Comparison of ENCODE assay signal across 21 cellular contexts in genomic region chr11:62888406-62888805, GRCh38. TPM values are rescaled to one million over a fixed set of nuclear protein-coding genes. Genes with fewer than 3 reads are reported as not detected.
DNase-seq lines count a peak whose midpoint lies in the region; ATAC-seq and TF ChIP-seq lines count a peak whose summit lies in the region.
"Had no signal": no experiment of that assay in that cellular context is flagged by ENCODE, and none has a peak within 500 bp of the region (broad histone marks: within the 10 kb centered on the region; RNA-seq: fewer than 3 reads in every experiment).

No MANE protein-coding gene starts in this region.

- H3K79me2 ChIP-seq in MM.1S (ENCODE audit: low read length), result peaks cover 36% of the 10 kb centered on the region

- H3K36me3 ChIP-seq in MM.1S (replicated peaks; ENCODE audit: insufficient read depth, low read length), result peaks cover 38% of the 10 kb centered on the region

- H3K4me2 ChIP-seq in MM.1S (ENCODE audit: low read depth, low read length), result no peak overlapping the region

- peaks cover 25% of the 10 kb centered on the region for H4K20me1 ChIP-seq in MM.1S (ENCODE audit: insufficient read depth, low read length)

- H3K9me3 Mint-ChIP-seq in activated naive CD4-positive, alpha-beta T cell treated with anti-CD3 and anti-CD28 coated beads, Interleukin-2, amount 50 U/mL, for 24 hours, result no peaks in the 10 kb centered on the region
- H3K9me3 Mint-ChIP-seq in central memory CD8-positive, alpha-beta T cell, result no peaks in the 10 kb centered on the region
- H3K9me3 Mint-ChIP-seq in stimulated activated effector memory CD8-positive, alpha-beta T cell treated with anti-CD3 and anti-CD28 coated beads, Interleukin-12 subunit alpha, Interleukin-12 subunit beta, amount 100 ng/mL, for 72 hours, result no peaks in the 10 kb centered on the region

- no peak for ATAC-seq in central memory CD8-positive, alpha-beta T cell (replicated peaks; ENCODE audit: extremely low read depth, poor library complexity, severe bottlenecking)
- ATAC-seq in stimulated activated effector memory CD8-positive, alpha-beta T cell treated with anti-CD3 and anti-CD28 coated beads, Interleukin-12 subunit alpha, Interleukin-12 subunit beta, amount 100 ng/mL, for 72 hours, result no peak
- ATAC-seq in SK-N-SH treated with all-trans-retinoic acid at 6 μM for 48 hours, result no peak
- ATAC-seq: body of pancreas, left lobe of liver, PC-3 had no signal

- H3K9me3 ChIP-seq in MM.1S (replicated peaks; ENCODE audit: insufficient read depth, low read length), result no peaks in the 10 kb centered on the region
- H3K9me3 ChIP-seq: body of pancreas, colonic mucosa, neutrophil, spleen had no signal

- H3K4me1 Mint-ChIP-seq in activated naive CD4-positive, alpha-beta T cell treated with anti-CD3 and anti-CD28 coated beads, Interleukin-2, amount 50 U/mL, for 24 hours, result peaks cover 50% of the 10 kb centered on the region
- H3K4me1 Mint-ChIP-seq in central memory CD8-positive, alpha-beta T cell, result peaks cover 20% of the 10 kb centered on the region
- peaks cover 56% of the 10 kb centered on the region for H3K4me1 Mint-ChIP-seq in stimulated activated effector memory CD8-positive, alpha-beta T cell treated with anti-CD3 and anti-CD28 coated beads, Interleukin-12 subunit alpha, Interleukin-12 subunit beta, amount 100 ng/mL, for 72 hours

- peaks cover 32% of the 10 kb centered on the region for H3K36me3 Mint-ChIP-seq in activated naive CD4-positive, alpha-beta T cell treated with anti-CD3 and anti-CD28 coated beads, Interleukin-2, amount 50 U/mL, for 24 hours
- H3K36me3 Mint-ChIP-seq in central memory CD8-positive, alpha-beta T cell (ENCODE audit: insufficient read depth), result peaks cover 55% of the 10 kb centered on the region
- peaks cover 79% of the 10 kb centered on the region for H3K36me3 Mint-ChIP-seq in stimulated activated effector memory CD8-positive, alpha-beta T cell treated with anti-CD3 and anti-CD28 coated beads, Interleukin-12 subunit alpha, Interleukin-12 subunit beta, amount 100 ng/mL, for 72 hours

- H3K9ac ChIP-seq in MM.1S (ENCODE audit: low read length), result no peak overlapping the region

- H3F3A ChIP-seq in MM.1S (ENCODE audit: insufficient read depth, low read length), result peaks cover 53% of the 10 kb centered on the region

- H3K4me3 Mint-ChIP-seq in activated naive CD4-positive, alpha-beta T cell treated with anti-CD3 and anti-CD28 coated beads, Interleukin-2, amount 50 U/mL, for 24 hours, result no peak overlapping the region
- no peak overlapping the region for H3K4me3 Mint-ChIP-seq in central memory CD8-positive, alpha-beta T cell
- no peak overlapping the region for H3K4me3 Mint-ChIP-seq in stimulated activated effector memory CD8-positive, alpha-beta T cell treated with anti-CD3 and anti-CD28 coated beads, Interleukin-12 subunit alpha, Interleukin-12 subunit beta, amount 100 ng/mL, for 72 hours

- H2AFZ ChIP-seq in MM.1S (ENCODE audit: low read length), result no peak overlapping the region

- no peaks in the 10 kb centered on the region for H3K27me3 Mint-ChIP-seq in activated naive CD4-positive, alpha-beta T cell treated with anti-CD3 and anti-CD28 coated beads, Interleukin-2, amount 50 U/mL, for 24 hours
- H3K27me3 Mint-ChIP-seq in central memory CD8-positive, alpha-beta T cell, result no peaks in the 10 kb centered on the region

- no peak overlapping the region for H3K4me3 ChIP-seq in MM.1S (ENCODE audit: low read length)
- H3K4me3 ChIP-seq: body of pancreas, colonic mucosa, spleen had no signal

- peak overlapping the region; percentile 53 for H3K27ac Mint-ChIP-seq in activated naive CD4-positive, alpha-beta T cell treated with anti-CD3 and anti-CD28 coated beads, Interleukin-2, amount 50 U/mL, for 24 hours
- peak overlapping the region; percentile 42 for H3K27ac Mint-ChIP-seq in central memory CD8-positive, alpha-beta T cell (ENCODE audit: low read depth)
- peak overlapping the region; percentile 87 for H3K27ac Mint-ChIP-seq in stimulated activated effector memory CD8-positive, alpha-beta T cell treated with anti-CD3 and anti-CD28 coated beads, Interleukin-12 subunit alpha, Interleukin-12 subunit beta, amount 100 ng/mL, for 72 hours

- no peak for TF ChIP-seq CTCF in MM.1S (IDR thresholded peaks at IDR 0.05; ENCODE audit: low read length)

- H3K4me1 ChIP-seq in MM.1S (ENCODE audit: low read length), result peaks cover 8% of the 10 kb centered on the region
- H3K4me1 ChIP-seq: colonic mucosa had no signal

- no peak for DNase-seq in activated naive CD4-positive, alpha-beta T cell treated with Interleukin-2 at 50 U/mL for 16 hours
- no peak for DNase-seq in central memory CD8-positive, alpha-beta T cell (ENCODE audit: low spot score in 2 of 2)
- no peak for DNase-seq in stimulated activated effector memory CD8-positive, alpha-beta T cell treated with anti-CD3 and anti-CD28 coated beads, Interleukin-12 subunit alpha, Interleukin-12 subunit beta, amount 100 ng/mL, for 72 hours (ENCODE audit: low spot score in 2 of 2)
- no peak for DNase-seq in activated CD4-positive, alpha-beta T cell treated with anti-CD3 and anti-CD28 coated beads for 48 hours
- DNase-seq in MM.1S, result no peak
- DNase-seq: activated CD4-positive, alpha-beta T cell treated with anti-CD3 and anti-CD28 coated beads, Interleukin-2, amount 50 U/mL, for 4 hours; activated naive CD4-positive, alpha-beta T cell treated with anti-CD3 and anti-CD28 coated beads, Interleukin-2, amount 50 U/mL, for 16 hours; body of pancreas; C1 segment of cervical spinal cord; colonic mucosa; NCI-H187 treated with DMSO at 0.1 percent for 48 hours; NCI-H2227 treated with DMSO at 0.1 percent for 48 hours; NCI-H774; PC-3; spleen had no signal

- H3K27me3 ChIP-seq in MM.1S (replicated peaks; ENCODE audit: insufficient read depth, low read length), result no peaks in the 10 kb centered on the region
- H3K27me3 ChIP-seq: body of pancreas, colonic mucosa, neutrophil, spleen had no signal

- no peak overlapping the region for H3K27ac ChIP-seq in MM.1S (ENCODE audit: low read length)
- H3K27ac ChIP-seq: body of pancreas, neutrophil had no signal

- no peaks in the 10 kb centered on the region for H3K9me2 ChIP-seq in MM.1S (replicated peaks; ENCODE audit: insufficient read depth, low read length)

TF ChIP-seq in PFSK-1, 5 proteins besides CTCF, POLR2A, EP300 and RAD21:
- TF ChIP-seq POLR2AphosphoS5 (IDR thresholded peaks at IDR 0.05; ENCODE audit: low read depth, low read length) (0 out of 2 replicates have a peak, but pooled peaks have one; percentile 2), SIN3A (IDR thresholded peaks at IDR 0.05; ENCODE audit: borderline replicate concordance, insufficient read depth, low read length) (no peak)

TF ChIP-seq in SK-N-SH treated with all-trans-retinoic acid at 6 μM for 48 hours, 23 proteins besides CTCF, POLR2A, EP300 and RAD21:
- TF ChIP-seq ARNTL (CRISPR knock-in tag; IDR thresholded peaks at IDR 0.05; ENCODE audit: borderline replicate concordance, low read depth), result no peak
- no peak for TF ChIP-seq ZNF70 (CRISPR knock-in tag; IDR thresholded peaks at IDR 0.05)
- TF ChIP-seq CSDC2 (CRISPR knock-in tag; IDR thresholded peaks at IDR 0.05), result no peak
- TF ChIP-seq OSR1 (CRISPR knock-in tag; IDR thresholded peaks at IDR 0.05), result no peak
- no peak for TF ChIP-seq TSHZ2 (CRISPR knock-in tag; IDR thresholded peaks at IDR 0.05)
- TF ChIP-seq CSRNP3 (CRISPR knock-in tag; IDR thresholded peaks at IDR 0.05), result no peak
- no peak for TF ChIP-seq ZFP30 (CRISPR knock-in tag; IDR thresholded peaks at IDR 0.05)
- TF ChIP-seq ZFP3 (CRISPR knock-in tag; IDR thresholded peaks at IDR 0.05), result no peak

RNA-seq across cellular contexts. Expression of gene SLC3A2, which starts 7.7 kb away (rescaled TPM):
- 1,866 TPM for polyA plus RNA-seq in PFSK-1 (2012; ENCODE audit: insufficient read length, low read depth)

RNA-seq across cellular contexts. Expression of gene CHRM1, which starts 32.8 kb away (rescaled TPM):
- polyA plus RNA-seq in PFSK-1 (2012; ENCODE audit: insufficient read length, low read depth), result not detected
- polyA plus RNA-seq: spleen had no signal

RNA-seq across cellular contexts. Expression of gene WDR74, which starts 49.0 kb away (rescaled TPM):
- 263 TPM for polyA plus RNA-seq in PFSK-1 (2012; ENCODE audit: insufficient read length, low read depth)

RNA-seq across cellular contexts. Expression of gene TEX54, which starts 55.8 kb away (rescaled TPM):
- polyA plus RNA-seq in PFSK-1 (2012; ENCODE audit: insufficient read length, low read depth), result not detected
- polyA plus RNA-seq: spleen, urinary bladder had no signal

RNA-seq across cellular contexts. Expression of gene STX5, which starts 56.6 kb away (rescaled TPM):
- 49.5 TPM for polyA plus RNA-seq in PFSK-1 (2012; ENCODE audit: insufficient read length, low read depth)
